28 cellular contexts compared by ENCODE assay signal in the genomic region with DNA sequence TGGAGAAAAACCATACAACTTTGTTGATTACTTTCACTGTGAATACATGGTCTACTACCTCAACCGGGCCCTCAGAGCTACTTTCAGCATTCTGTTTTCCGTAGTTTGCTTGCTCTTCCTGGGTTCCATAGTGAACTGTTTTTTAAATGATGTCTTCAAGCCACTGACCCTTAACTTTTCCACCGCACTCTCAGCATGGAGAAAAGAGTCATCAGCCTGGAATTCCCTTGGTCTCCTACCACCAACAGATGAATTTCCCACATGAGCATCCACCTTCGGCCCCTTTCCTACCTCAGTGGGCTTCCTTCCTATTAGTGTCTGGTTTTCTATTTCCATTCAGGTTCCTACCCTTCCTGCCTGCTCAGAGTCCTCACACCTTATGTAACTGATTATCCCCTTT.
"Had no signal": no experiment of that assay in that cellular context is flagged by ENCODE, and none has a peak within 500 bp of the region (broad histone marks: within the 10 kb centered on the region; RNA-seq: fewer than 3 reads in every experiment).

No MANE protein-coding gene starts in this region.

- ATAC-seq: activated CD8-positive, alpha-beta T cell treated with anti-CD3 and anti-CD28 coated beads for 36 hours; activated naive CD8-positive, alpha-beta T cell treated with anti-CD3 and anti-CD28 coated beads, Interleukin-2, amount 50 U/mL, for 24 hours; left lung; mucosa of descending colon; stimulated activated naive CD8-positive, alpha-beta T cell treated with anti-CD3 and anti-CD28 coated beads, Interleukin-15, amount 100 ng/mL, for 72 hours had no signal

- H3K9me3 Mint-ChIP-seq: activated naive CD4-positive, alpha-beta T cell treated with anti-CD3 and anti-CD28 coated beads, Interleukin-2, amount 10 ng/mL, durations not matched to agents 7 days and 5 days; activated T-helper 2 cell treated with anti-CD3 and anti-CD28 coated beads, Interferon-gamma antibody, Interleukin-2, Interleukin-4, amounts not matched to agents 10 μg/mL and 5 μg/mL and 100 μg/mL, durations not matched to agents 14 hours and 24 hours and 36 hours; neural progenitor cell had no signal

- H3K4me3 Mint-ChIP-seq: activated CD8-positive, alpha-beta T cell treated with anti-CD3 and anti-CD28 coated beads for 36 hours; activated naive CD4-positive, alpha-beta T cell treated with anti-CD3 and anti-CD28 coated beads, Interleukin-2, amount 10 ng/mL, durations not matched to agents 7 days and 5 days; activated naive CD8-positive, alpha-beta T cell treated with anti-CD3 and anti-CD28 coated beads, Interleukin-2, amount 50 U/mL, for 24 hours; activated T-cell treated with anti-CD3 and anti-CD28 coated beads, Interleukin-2, amount 50 U/mL, for 24 hours; naive B cell; neural progenitor cell; stimulated activated naive CD8-positive, alpha-beta T cell treated with anti-CD3 and anti-CD28 coated beads, Interleukin-15, amount 100 ng/mL, for 72 hours had no signal

- H3K4me3 ChIP-seq: cardiac muscle cell, left lung, mucosa of descending colon, neural progenitor cell, right atrium auricular region, suprapubic skin, transverse colon, uterus had no signal

- DNase-seq: activated CD4-positive, alpha-beta T cell treated with anti-CD3 and anti-CD28 coated beads for 48 hours; activated CD4-positive, CD25-positive, alpha-beta regulatory T cell; activated CD8-positive, alpha-beta T cell treated with anti-CD3 and anti-CD28 coated beads for 36 hours; activated naive CD4-positive, alpha-beta T cell treated with anti-CD3 and anti-CD28 coated beads, Interleukin-2, amount 10 ng/mL, durations not matched to agents 7 days and 5 days; activated naive CD8-positive, alpha-beta T cell treated with anti-CD3 and anti-CD28 coated beads, Interleukin-2, amount 50 U/mL, for 24 hours; activated T-cell treated with anti-CD3 and anti-CD28 coated beads, Interleukin-2, amount 50 U/mL, for 24 hours; aorta; dermis blood vessel endothelial cell; effector memory CD4-positive, alpha-beta T cell; foreskin fibroblast; glutamatergic neuron; hippocampal formation; left lung; mammary epithelial cell; mucosa of descending colon; naive B cell; stimulated activated CD4-positive, alpha-beta T cell treated with anti-CD3 and anti-CD28 coated beads, Interleukin-4, amount 100 ng/mL, for 1 hour; stimulated activated naive CD8-positive, alpha-beta T cell treated with anti-CD3 and anti-CD28 coated beads, Interleukin-15, amount 100 ng/mL, for 72 hours; T-helper 1 cell; T-helper 9 cell; transverse colon; uterus had no signal

- H3K4me1 Mint-ChIP-seq: activated naive CD4-positive, alpha-beta T cell treated with anti-CD3 and anti-CD28 coated beads, Interleukin-2, amount 10 ng/mL, durations not matched to agents 7 days and 5 days; activated naive CD8-positive, alpha-beta T cell treated with anti-CD3 and anti-CD28 coated beads, Interleukin-2, amount 50 U/mL, for 24 hours; naive B cell; neural progenitor cell; stimulated activated naive CD8-positive, alpha-beta T cell treated with anti-CD3 and anti-CD28 coated beads, Interleukin-15, amount 100 ng/mL, for 72 hours had no signal

- H3K27ac Mint-ChIP-seq: activated CD8-positive, alpha-beta T cell treated with anti-CD3 and anti-CD28 coated beads for 36 hours; activated naive CD4-positive, alpha-beta T cell treated with anti-CD3 and anti-CD28 coated beads, Interleukin-2, amount 10 ng/mL, durations not matched to agents 7 days and 5 days; activated naive CD8-positive, alpha-beta T cell treated with anti-CD3 and anti-CD28 coated beads, Interleukin-2, amount 50 U/mL, for 24 hours; activated T-cell treated with anti-CD3 and anti-CD28 coated beads, Interleukin-2, amount 50 U/mL, for 24 hours; activated T-helper 2 cell treated with anti-CD3 and anti-CD28 coated beads, Interferon-gamma antibody, Interleukin-2, Interleukin-4, amounts not matched to agents 10 μg/mL and 5 μg/mL and 100 μg/mL, durations not matched to agents 14 hours and 24 hours and 36 hours; neural progenitor cell; progenitor cell of endocrine pancreas had no signal

- H3K36me3 Mint-ChIP-seq: activated naive CD4-positive, alpha-beta T cell treated with anti-CD3 and anti-CD28 coated beads, Interleukin-2, amount 10 ng/mL, durations not matched to agents 7 days and 5 days; naive B cell; neural progenitor cell had no signal

- H3K27me3 Mint-ChIP-seq: activated naive CD4-positive, alpha-beta T cell treated with anti-CD3 and anti-CD28 coated beads, Interleukin-2, amount 10 ng/mL, durations not matched to agents 7 days and 5 days; activated naive CD8-positive, alpha-beta T cell treated with anti-CD3 and anti-CD28 coated beads, Interleukin-2, amount 50 U/mL, for 24 hours; activated T-cell treated with anti-CD3 and anti-CD28 coated beads, Interleukin-2, amount 50 U/mL, for 24 hours; progenitor cell of endocrine pancreas had no signal
